In genomic region chr6:75602897-75603395, GRCh38 we compare ENCODE assay signal across 1 cellular context.
A peak's percentile ranks its signal among the peaks of the same experiment; 100 is the strongest.
TF ChIP-seq lines count a peak whose summit lies in the region.

No MANE protein-coding gene starts in this region.

TF ChIP-seq in GM12878, 131 proteins besides CTCF, POLR2A, EP300 and RAD21:
- TF ChIP-seq CUX1 (IDR thresholded peaks at IDR 0.05; ENCODE audit: insufficient replicate concordance, low read depth, low read length) (no peak), HDAC2 (IDR thresholded peaks at IDR 0.05) (no peak), SP1 (IDR thresholded peaks at IDR 0.05; ENCODE audit: low read depth, low read length) (no peak), NKRF (conservative IDR thresholded peaks at IDR 0.05) (no peak), SMAD5 (IDR thresholded peaks at IDR 0.05; ENCODE audit: low read depth) (0 out of 2 replicates have a peak, but pooled peaks have one; percentile 14), BRCA1 (IDR thresholded peaks at IDR 0.05; ENCODE audit: low read depth, low read length) (no peak), HDGF (IDR thresholded peaks at IDR 0.05) (0 out of 2 replicates have a peak, but pooled peaks have one; percentile 1), EED (IDR thresholded peaks at IDR 0.05; ENCODE audit: low read depth) (no peak)
